ENCODE assay signal across 17 cellular contexts in genomic region chr11:41306435-41306834, GRCh38.
DNase-seq lines count a peak whose midpoint lies in the region; ATAC-seq and TF ChIP-seq lines count a peak whose summit lies in the region.
"Had no signal": no experiment of that assay in that cellular context is flagged by ENCODE, and none has a peak within 500 bp of the region (broad histone marks: within the 10 kb centered on the region; RNA-seq: fewer than 3 reads in every experiment).

No MANE protein-coding gene starts in this region.

- no peak overlapping the region for H2AFZ ChIP-seq in GM23248
- H2AFZ ChIP-seq: parathyroid adenoma had no signal

- no peaks in the 10 kb centered on the region for H4K20me1 ChIP-seq in DOHH2 (ENCODE audit: control insufficient read depth, insufficient read depth, low read depth, low read length)
- H4K20me1 ChIP-seq in GM23248 (ENCODE audit: insufficient read depth), result no peaks in the 10 kb centered on the region

- H3K9me2 ChIP-seq in DOHH2 (replicated peaks; ENCODE audit: control insufficient read depth, low read length) (no peaks in the 10 kb centered on the region), GM23248 (ENCODE audit: insufficient read depth) (no peaks in the 10 kb centered on the region)

- H3K9ac ChIP-seq in GM23248, result no peak overlapping the region
- H3K9ac ChIP-seq: parathyroid adenoma had no signal

- H3K27me3 ChIP-seq in DOHH2 (ENCODE audit: control insufficient read depth, low read length), result no peaks in the 10 kb centered on the region
- no peaks in the 10 kb centered on the region for H3K27me3 ChIP-seq in foreskin keratinocyte
- H3K27me3 ChIP-seq in vagina, result no peaks in the 10 kb centered on the region
- no peaks in the 10 kb centered on the region for H3K27me3 ChIP-seq in GM23248 (replicated peaks; ENCODE audit: insufficient read depth)

- peak; percentile 94 for DNase-seq in MV-4-11 (lab: John Stamatoyannopoulos, UW)
- DNase-seq in foreskin keratinocyte, result peak in 1 of 2 donors; percentile 11
- no peak for DNase-seq in omental fat pad (ENCODE audit: low spot score)
- DNase-seq in vagina (ENCODE audit: extremely low spot score in 2 of 2), result no peak
- DNase-seq in GM23248, result no peak
- no peak for DNase-seq in stimulated activated CD4-positive, alpha-beta T cell treated with anti-CD3 and anti-CD28 coated beads, Interleukin-4, amount 100 ng/mL, for 1 hour
- DNase-seq: activated CD8-positive, alpha-beta memory T cell treated with anti-CD3 and anti-CD28 coated beads, Interleukin-2, amount 10 ng/mL, durations not matched to agents 7 days and 5 days; activated effector memory CD4-positive, alpha-beta T cell treated with Interleukin-2 at 50 U/mL for 16 hours; NCI-H2171 treated with DMSO at 0.1 percent for 48 hours; T-helper 17 cell had no signal

- H3K4me1 ChIP-seq in DOHH2 (ENCODE audit: control insufficient read depth, low read length) (peaks cover 48% of the 10 kb centered on the region), foreskin keratinocyte (no peaks in the 10 kb centered on the region), vagina (no peaks in the 10 kb centered on the region), GM23248 (ENCODE audit: insufficient read depth) (no peaks in the 10 kb centered on the region)
- H3K4me1 ChIP-seq: parathyroid adenoma had no signal

- H3K79me2 ChIP-seq in DOHH2 (ENCODE audit: control insufficient read depth, low read length) (no peaks in the 10 kb centered on the region), GM23248 (ENCODE audit: insufficient read depth) (no peaks in the 10 kb centered on the region)
- H3K79me2 ChIP-seq: parathyroid adenoma had no signal

- intact Hi-C loops in vagina (cut with DNase I), result no loop called here

- H3K9me3 ChIP-seq in DOHH2 (ENCODE audit: control insufficient read depth, insufficient read depth, low read length) (no peaks in the 10 kb centered on the region), vagina (no peaks in the 10 kb centered on the region), GM23248 (ENCODE audit: low read depth) (no peaks in the 10 kb centered on the region)

- WGBS in GM23248 (ENCODE audit: low coverage in 1 of 2, low lambda C conversion rate in 2 of 2, missing lambda C conversion rate in 2 of 2), 2 experiments, result 42% methylated on average over 2 of the region's 2 CpGs

- H3K36me3 ChIP-seq in DOHH2 (ENCODE audit: control insufficient read depth, low read length) (no peaks in the 10 kb centered on the region), vagina (no peaks in the 10 kb centered on the region), GM23248 (ENCODE audit: low read depth) (no peaks in the 10 kb centered on the region)

- H3K4me2 ChIP-seq in DOHH2 (ENCODE audit: low read length), result peak overlapping the region; percentile 57; the same call in 1 of the 2 replicates
- H3K4me2 ChIP-seq in GM23248 (ENCODE audit: unreplicated experiment), result no peak overlapping the region

- H3K4me3 ChIP-seq in DOHH2 (ENCODE audit: low read length), result no peak overlapping the region
- H3K4me3 ChIP-seq in vagina, result no peak overlapping the region
- H3K4me3 ChIP-seq in GM23248, result no peak overlapping the region
- H3K4me3 ChIP-seq: K562 had no signal

- H3F3A ChIP-seq in DOHH2 (ENCODE audit: control insufficient read depth, insufficient read depth), result 0 out of 2 replicates have a peak, but pooled peaks cover 3% of the 10 kb centered on the region
- no peaks in the 10 kb centered on the region for H3F3A ChIP-seq in GM23248 (ENCODE audit: insufficient read depth)

- in situ Hi-C loops in GM23248 (cut with MboI), result no loop called here

- TF ChIP-seq CTCF in DOHH2 (IDR thresholded peaks at IDR 0.05; ENCODE audit: low read depth, low read length, poor library complexity, severe bottlenecking) (no peak), foreskin keratinocyte (conservative IDR thresholded peaks at IDR 0.05) (no peak), omental fat pad (IDR thresholded peaks at IDR 0.05) (no peak), vagina (IDR thresholded peaks at IDR 0.05) (no peak)

- H3K27ac ChIP-seq in DOHH2 (ENCODE audit: low read depth, low read length) (peak overlapping the region; percentile 80; the same call in 1 of the 2 replicates), foreskin keratinocyte (no peak overlapping the region), vagina (no peak overlapping the region), GM23248 (no peak overlapping the region)
- H3K27ac ChIP-seq: parathyroid adenoma had no signal

- ATAC-seq in HG02610 (IDR thresholded peaks at IDR 0.05; ENCODE audit: unreplicated experiment), result peak; percentile 64
- ATAC-seq in foreskin keratinocyte, result peak; percentile 15
- ATAC-seq in omental fat pad (ENCODE audit: low FRiP score), result no peak
- ATAC-seq: activated CD4-positive, CD25-positive, alpha-beta regulatory T cell treated with anti-CD3 and anti-CD28 coated beads, Interleukin-2, amount 50 U/mL, for 24 hours; activated CD8-positive, alpha-beta memory T cell treated with anti-CD3 and anti-CD28 coated beads, Interleukin-2, amount 10 ng/mL, durations not matched to agents 7 days and 5 days; HCT116; K562; Right ventricle myocardium inferior; T-helper 17 cell had no signal

- no peak for TF ChIP-seq POLR2A in vagina (IDR thresholded peaks at IDR 0.05)
